Comparison of ENCODE assay signal across 8 cellular contexts in the genomic region with DNA sequence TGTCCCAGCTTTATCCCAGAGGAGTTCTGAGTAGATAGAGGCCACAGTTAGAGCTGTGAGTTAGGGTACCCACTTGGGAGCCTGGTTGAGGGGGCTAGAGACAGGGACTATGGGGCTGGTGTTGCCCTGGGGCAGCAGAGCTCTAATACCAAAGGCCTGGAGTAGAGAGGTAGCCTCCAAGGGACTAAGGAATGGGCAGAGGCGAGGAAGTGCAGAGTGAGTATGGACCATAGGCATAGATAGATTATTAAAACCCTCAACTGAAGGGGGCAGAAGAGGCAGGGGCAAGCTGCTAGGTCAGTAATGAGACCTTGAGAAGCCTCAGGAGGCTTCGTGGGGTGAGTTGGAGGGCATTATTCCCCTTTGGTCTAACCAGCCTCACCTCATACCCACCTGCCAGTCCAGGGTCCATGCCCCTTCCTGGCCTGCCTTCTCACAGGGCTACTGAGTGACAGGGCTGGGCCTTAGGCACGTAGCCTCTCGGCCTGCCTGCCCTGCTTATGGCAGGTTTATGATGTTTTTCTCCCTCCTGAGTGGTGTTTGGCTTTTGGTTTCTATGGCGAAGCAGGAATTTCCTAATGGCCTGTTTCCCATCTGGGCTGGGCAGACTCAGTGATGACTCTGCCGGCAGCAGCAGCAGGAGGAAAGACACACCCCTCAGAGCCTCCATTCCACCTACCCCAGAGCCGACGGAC. TPM values are rescaled to one million over a fixed set of nuclear protein-coding genes. Genes with fewer than 3 reads are reported as not detected.
DNase-seq lines count a peak whose midpoint lies in the region; ATAC-seq, FAIRE-seq and TF ChIP-seq lines count a peak whose summit lies in the region.

No MANE protein-coding gene starts in this region.

- no peaks in the 10 kb centered on the region for H3K27me3 Mint-ChIP-seq in Caco-2 (ENCODE audit: insufficient read depth, unreplicated experiment)

- H3K27me3 ChIP-seq in Caco-2 (replicated peaks; ENCODE audit: control insufficient read depth, insufficient read depth, low read length) (no peaks in the 10 kb centered on the region), pancreas (no peaks in the 10 kb centered on the region)

- no peaks in the 10 kb centered on the region for H3K36me3 ChIP-seq in Caco-2 (ENCODE audit: control insufficient read depth, insufficient read depth, low read length)
- no peaks in the 10 kb centered on the region for H3K36me3 ChIP-seq in pancreas

- DNase-seq in Caco-2 = peak; percentile 76
- DNase-seq in RCC 7860 (ENCODE audit: low spot score) = peak; percentile 97
- DNase-seq in fibroblast of the aortic adventitia (ENCODE audit: low read depth) = peak; percentile 94
- peak in 2 of 6 donors; percentile 56 to 57 for DNase-seq in pancreas
- no peak for DNase-seq in activated CD4-positive, alpha-beta T cell treated with anti-CD3 and anti-CD28 coated beads, Interleukin-2, amount 50 U/mL, for 4 hours
- DNase-seq in activated CD4-positive, CD25-positive, alpha-beta regulatory T cell treated with anti-CD3 and anti-CD28 coated beads, Interleukin-2, amount 50 U/mL, for 72 hours = no peak

- WGBS in pancreas, 2 donors = 53 to 60% methylated on average over 8 of the region's 8 CpGs

- H3K4me3 ChIP-seq in Caco-2 (ENCODE audit: low read depth, low read length) (no peak overlapping the region), fibroblast of the aortic adventitia (ENCODE audit: low read depth, low read length) (no peak overlapping the region), pancreas (no peak overlapping the region)

- H3K4me1 ChIP-seq in Caco-2 = peaks cover 6% of the 10 kb centered on the region
- peaks cover 0 to 2% (median 0%) of the 10 kb centered on the region in 3 donors for H3K4me1 ChIP-seq in pancreas

- no peak for TF ChIP-seq CTCF in Caco-2 (IDR thresholded peaks at IDR 0.05; ENCODE audit: insufficient read depth in 1 of 2, low read depth in 1 of 2, low read length in 1 of 2, severe bottlenecking in 1 of 2, unreplicated experiment in 1 of 2)
- no peak for TF ChIP-seq CTCF in fibroblast of the aortic adventitia (IDR thresholded peaks at IDR 0.05; ENCODE audit: insufficient read depth, low read length)
- no peak for TF ChIP-seq CTCF in pancreas (IDR thresholded peaks at IDR 0.05)

- no peaks in the 10 kb centered on the region for H3K4me1 Mint-ChIP-seq in Caco-2 (ENCODE audit: low read depth, unreplicated experiment)

- ATAC-seq in pancreas (peak; percentile 68 to 81 (median 74)), HG03175 (IDR thresholded peaks at IDR 0.05; ENCODE audit: unreplicated experiment) (no peak), HG02588 (IDR thresholded peaks at IDR 0.05; ENCODE audit: unreplicated experiment) (no peak)

- peak overlapping the region; percentile 59 to 76 (median 66) for H3K27ac ChIP-seq in pancreas

- H3K36me3 Mint-ChIP-seq in Caco-2 (ENCODE audit: insufficient read depth, unreplicated experiment) = no peaks in the 10 kb centered on the region

- intact Hi-C loops in Caco-2 (cut with micrococcal nuclease; ENCODE audit: unreplicated experiment) = no loop called here
- intact Hi-C loops in pancreas (cut with DNase I) = no loop called here

- POLR2A ChIA-PET in Caco-2 (lab: Charles Lee) = no interaction called here

- H3K9me3 ChIP-seq in Caco-2 (no peaks in the 10 kb centered on the region), pancreas (no peaks in the 10 kb centered on the region)

- no peaks in the 10 kb centered on the region for H3K9me3 Mint-ChIP-seq in Caco-2 (ENCODE audit: unreplicated experiment)

- FAIRE-seq in RCC 7860 (lab: Jason Lieb, UNC) (peak; percentile 83), pancreas (lab: Jason Lieb, UNC) (no peak)

- no peak overlapping the region for H3K4me3 Mint-ChIP-seq in Caco-2 (ENCODE audit: unreplicated experiment)

- H3K27ac Mint-ChIP-seq in Caco-2 (ENCODE audit: unreplicated experiment) = peak overlapping the region; percentile 76

- no TSS peak for BruUV-seq in Caco-2 (replicated peaks; lab: Mats Ljungman, UMichigan)

- CTCF ChIA-PET in Caco-2 (lab: Charles Lee) = no interaction called here

RNA-seq across cellular contexts. Expression of gene PDLIM4, which starts 8.0 kb away (rescaled TPM):
- total RNA-seq in Caco-2 (2022) = not detected in 2 replicates
- 37.3 and 41.8 TPM in 2 replicates for total RNA-seq in fibroblast of the aortic adventitia (ENCODE audit: low replicate concordance)
- total RNA-seq in pancreas = 1 to 10 TPM in 5 of 6 donors, under 1 TPM in 1; 0.83 to 6.6 (median 1.9) TPM
- 10 to 100 TPM in 1 of 2 donors, 1 to 10 TPM in 1; 3.3 to 10.7 TPM for polyA plus RNA-seq in pancreas

RNA-seq across cellular contexts. Expression of gene SLC22A4, which starts 28.7 kb away (rescaled TPM):
- total RNA-seq in Caco-2 (2022) = 1.5 and 1.7 TPM in 2 replicates
- 3.4 and 5.7 TPM in 2 replicates for total RNA-seq in fibroblast of the aortic adventitia (ENCODE audit: low replicate concordance)
- total RNA-seq in pancreas = under 1 TPM; 0.08 to 0.61 (median 0.23) TPM
- polyA plus RNA-seq in pancreas = under 1 TPM; 0.34 to 0.92 TPM

RNA-seq across cellular contexts. Expression of gene P4HA2, which starts 37.8 kb away (rescaled TPM):
- total RNA-seq in Caco-2 (2022) (41.0 and 42.3 TPM in 2 replicates), fibroblast of the aortic adventitia (ENCODE audit: low replicate concordance) (104 and 293 TPM in 2 replicates), pancreas (10 to 100 TPM; 52.8 to 85.7 (median 64.3) TPM)
- polyA plus RNA-seq in pancreas = 10 to 100 TPM; 28.3 to 34.7 TPM

Comparison
In these comparisons a context has a peak if more than half of its experiments do, and no peak if none do; other contexts are left out.
1. DNase-seq: peak in Caco-2 (2 of 2), RCC 7860 (single experiment) and fibroblast of the aortic adventitia (single experiment); none in activated CD4-positive, alpha-beta T cell treated with anti-CD3 and anti-CD28 coated beads, Interleukin-2, amount 50 U/mL, for 4 hours (0 of 2) and activated CD4-positive, CD25-positive, alpha-beta regulatory T cell treated with anti-CD3 and anti-CD28 coated beads, Interleukin-2, amount 50 U/mL, for 72 hours (single experiment).
2. ATAC-seq: peak in pancreas (4 of 4); none in HG03175 (single experiment) and HG02588 (single experiment).